ENCODE assay signal across 8 cellular contexts in genomic region chr6:43687437-43688347, GRCh38. TPM values are rescaled to one million over a fixed set of nuclear protein-coding genes. Genes with fewer than 3 reads are reported as not detected.
DNase-seq lines count a peak whose midpoint lies in the region; ATAC-seq lines count a peak whose summit lies in the region.

Gene MRPS18A, minus strand, starts transcription at chr6:43687791. Its CDS starts 12 bp downstream, at chr6:43687779.

- DNase-seq in AG08396 (ENCODE audit: low spot score) (peak; percentile 88), NCI-H460 (ENCODE audit: extremely low read depth, low read depth) (peak; percentile 42), cerebellar nuclear complex (lab: John Stamatoyannopoulos, UW) (peak; percentile 25 to 61), kidney glomerular epithelial cell (lab: John Stamatoyannopoulos, UW) (peak; percentile 79)
- DNase-seq in activated CD4-positive, alpha-beta T cell treated with anti-CD3 and anti-CD28 coated beads for 1 hour: peak; percentile 56
- DNase-seq in stimulated activated CD4-positive, alpha-beta T cell treated with anti-CD3 and anti-CD28 coated beads, Interleukin-1b, Interleukin-23, amount 100 ng/mL, for 1 hour (ENCODE audit: low read depth in 2 of 2): peak; percentile 29 to 52

- ATAC-seq in GM18873 (IDR thresholded peaks at IDR 0.05; ENCODE audit: low FRiP score, unreplicated experiment) (peak; percentile 72), HG03135 (IDR thresholded peaks at IDR 0.05; ENCODE audit: unreplicated experiment) (peak; percentile 89)

RNA-seq across cellular contexts. Expression of gene MRPS18A, which starts in this region (rescaled TPM):
- total RNA-seq in NCI-H460 (2014; rRNA removed; shearing (Covaris generic)): 54.1 and 66.0 TPM in 2 replicates
- 39.3 and 42.8 TPM in 2 replicates for polyA plus RNA-seq in NCI-H460 (2014; cell fraction: nucleus; rRNA removed)

Comparison
In these comparisons a context has a peak if more than half of its experiments do, and no peak if none do; other contexts are left out.
1. Peak in every context shown above with its lines: DNase-seq and ATAC-seq.